In the genomic region with DNA sequence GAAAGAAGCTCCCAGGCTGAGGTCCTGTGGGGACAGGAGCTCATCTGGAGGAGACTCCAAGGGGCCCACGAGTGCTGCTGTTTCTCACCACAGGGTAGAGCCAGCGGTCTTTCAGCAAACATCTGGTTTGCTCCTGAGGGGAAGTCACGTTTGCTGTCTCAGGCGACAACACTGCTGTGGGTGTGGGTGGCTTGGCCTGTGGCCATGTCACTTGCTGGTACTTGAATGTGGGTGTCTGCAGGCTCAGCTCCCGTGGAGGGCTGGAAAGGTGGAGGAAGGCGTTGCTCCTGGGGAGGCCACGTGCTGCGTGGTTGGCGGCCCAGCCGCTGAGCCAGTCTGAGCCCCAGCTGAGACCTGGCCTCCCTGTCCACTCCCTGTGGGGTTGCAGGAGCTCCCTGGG, we compare ENCODE assay signal across 10 cellular contexts. TPM values are rescaled to one million over a fixed set of nuclear protein-coding genes. Genes with fewer than 3 reads are reported as not detected.
DNase-seq lines count a peak whose midpoint lies in the region; ATAC-seq, FAIRE-seq and TF ChIP-seq lines count a peak whose summit lies in the region.
"Had no signal": no experiment of that assay in that cellular context is flagged by ENCODE, and none has a peak within 500 bp of the region (broad histone marks: within the 10 kb centered on the region; RNA-seq: fewer than 3 reads in every experiment).

No MANE protein-coding gene starts in this region.

- no peaks in the 10 kb centered on the region for H3K9me3 ChIP-seq in right cardiac atrium (ENCODE audit: control insufficient read depth, low read length)
- H3K9me3 ChIP-seq: tibial artery had no signal

- no peak for FAIRE-seq in frontal cortex (lab: Jason Lieb, UNC)

- H3K4me3 Mint-ChIP-seq in activated CD4-positive, alpha-beta memory T cell treated with anti-CD3 and anti-CD28 coated beads for 36 hours: no peak overlapping the region

- peaks cover 2% of the 10 kb centered on the region for H3K36me3 Mint-ChIP-seq in activated CD4-positive, alpha-beta memory T cell treated with anti-CD3 and anti-CD28 coated beads for 36 hours

- CTCF ChIA-PET in BJ (lab: Yijun Ruan, JAX): interaction anchor here (0.7 to 1.9 kb wide), 2 partner anchors 10 to 12 kb away, joined by 3 to 5 read pairs; no protein-coding TSS in a partner anchor
- CTCF ChIA-PET in activated CD4-positive, alpha-beta memory T cell treated with anti-CD3 and anti-CD28 coated beads for 36 hours (lab: Charles Lee): interaction anchor here (0.6 to 1.4 kb wide), 3 partner anchors 34 to 192 kb away, joined by 3 read pairs; a partner anchor contains a TSS

- H3K27me3 Mint-ChIP-seq in activated CD4-positive, alpha-beta memory T cell treated with anti-CD3 and anti-CD28 coated beads for 36 hours: no peaks in the 10 kb centered on the region

- no peak overlapping the region for H3K27ac ChIP-seq in right cardiac atrium (ENCODE audit: low read length)
- H3K27ac ChIP-seq: tibial artery had no signal

- no peak overlapping the region for H3K4me3 ChIP-seq in BJ (ENCODE audit: low read depth, low read length)
- H3K4me3 ChIP-seq in HFF-Myc (replicated peaks; ENCODE audit: low read depth, low read length): no peak overlapping the region
- no peak overlapping the region for H3K4me3 ChIP-seq in right cardiac atrium (ENCODE audit: low read length)
- H3K4me3 ChIP-seq: tibial artery had no signal

- H3K4me1 ChIP-seq in right cardiac atrium (ENCODE audit: control insufficient read depth, insufficient read depth, low read length): no peaks in the 10 kb centered on the region
- H3K4me1 ChIP-seq: tibial artery had no signal

- no peak for DNase-seq in BJ (ENCODE audit: low read depth)
- DNase-seq in HFF-Myc (ENCODE audit: extremely low read depth, low read depth): no peak
- peak; percentile 44 for DNase-seq in activated CD4-positive, alpha-beta memory T cell treated with anti-CD3 and anti-CD28 coated beads for 36 hours
- DNase-seq in right cardiac atrium: peak; percentile 37 to 65 (median 65)
- no peak for DNase-seq in frontal cortex (ENCODE audit: low spot score in 2 of 2)
- no peak for DNase-seq in NCI-H1105 treated with DMSO at 0.1 percent for 48 hours (lab: John Stamatoyannopoulos, UW)
- no peak for DNase-seq in NCI-H446 treated with DMSO at 0.1 percent for 48 hours (lab: John Stamatoyannopoulos, UW)
- DNase-seq: hippocampal formation had no signal

- TF ChIP-seq CTCF in BJ (IDR thresholded peaks at IDR 0.05; ENCODE audit: insufficient read depth, low read depth, low read length) (0 out of 2 replicates have a peak, but pooled peaks have one; percentile 7), HFF-Myc (IDR thresholded peaks at IDR 0.05; ENCODE audit: low read depth, low read length, missing control alignments) (peak; percentile 32)

- no peak overlapping the region for H3K27ac Mint-ChIP-seq in activated CD4-positive, alpha-beta memory T cell treated with anti-CD3 and anti-CD28 coated beads for 36 hours

- peaks cover 19% of the 10 kb centered on the region for H3K4me1 Mint-ChIP-seq in activated CD4-positive, alpha-beta memory T cell treated with anti-CD3 and anti-CD28 coated beads for 36 hours (ENCODE audit: low read depth)

- WGBS in right cardiac atrium: 53% methylated on average over 10 of the region's 10 CpGs

- H3K36me3 ChIP-seq in BJ (ENCODE audit: control insufficient read depth, insufficient read depth, low read length): no peaks in the 10 kb centered on the region; the same call in 1 of the 2 replicates

- intact Hi-C loops in activated CD4-positive, alpha-beta memory T cell treated with anti-CD3 and anti-CD28 coated beads for 36 hours (cut with micrococcal nuclease): no loop called here
- intact Hi-C loops in right cardiac atrium (cut with DNase I): no loop called here

- POLR2A ChIA-PET in BJ (lab: Charles Lee): no interaction called here
- POLR2A ChIA-PET in activated CD4-positive, alpha-beta memory T cell treated with anti-CD3 and anti-CD28 coated beads for 36 hours (lab: Charles Lee): no interaction called here

- ATAC-seq in right cardiac atrium (peak in 1 of 2 donors; percentile 27), HG03175 (IDR thresholded peaks at IDR 0.05; ENCODE audit: unreplicated experiment) (no peak)

- no peaks in the 10 kb centered on the region for H3K27me3 ChIP-seq in BJ (ENCODE audit: control insufficient read depth, insufficient read depth, low read length)
- no peaks in the 10 kb centered on the region for H3K27me3 ChIP-seq in right cardiac atrium (ENCODE audit: control insufficient read depth, insufficient read depth)
- H3K27me3 ChIP-seq: tibial artery had no signal

- H3K9me3 Mint-ChIP-seq in activated CD4-positive, alpha-beta memory T cell treated with anti-CD3 and anti-CD28 coated beads for 36 hours: no peaks in the 10 kb centered on the region

RNA-seq across cellular contexts. Expression of a gene that starts 52.8 kb away (rescaled TPM):
- polyA plus RNA-seq in BJ (2011; rRNA removed) (19.2 and 27.5 TPM in 2 replicates), right cardiac atrium (760 TPM)
- 4.1 and 6.3 TPM in 2 replicates for polyA minus RNA-seq in BJ (2011; rRNA and poly(A)+ RNA removed)
- 10 to 100 TPM; 22.5 to 22.9 TPM for total RNA-seq in activated CD4-positive, alpha-beta memory T cell treated with anti-CD3 and anti-CD28 coated beads for 36 hours
- total RNA-seq in right cardiac atrium (100 to 1,000 TPM; 275 to 395 (median 317) TPM), frontal cortex (69.7 TPM)

Comparison
In these comparisons a context has a peak if more than half of its experiments do, and no peak if none do; other contexts are left out.
1. DNase-seq: peak in activated CD4-positive, alpha-beta memory T cell treated with anti-CD3 and anti-CD28 coated beads for 36 hours (single experiment) and right cardiac atrium (3 of 3); none in BJ (single experiment), HFF-Myc (single experiment), frontal cortex (0 of 2), NCI-H1105 treated with DMSO at 0.1 percent for 48 hours (single experiment) and NCI-H446 treated with DMSO at 0.1 percent for 48 hours (single experiment).